2 cellular contexts compared by ENCODE assay signal in the genomic region with DNA sequence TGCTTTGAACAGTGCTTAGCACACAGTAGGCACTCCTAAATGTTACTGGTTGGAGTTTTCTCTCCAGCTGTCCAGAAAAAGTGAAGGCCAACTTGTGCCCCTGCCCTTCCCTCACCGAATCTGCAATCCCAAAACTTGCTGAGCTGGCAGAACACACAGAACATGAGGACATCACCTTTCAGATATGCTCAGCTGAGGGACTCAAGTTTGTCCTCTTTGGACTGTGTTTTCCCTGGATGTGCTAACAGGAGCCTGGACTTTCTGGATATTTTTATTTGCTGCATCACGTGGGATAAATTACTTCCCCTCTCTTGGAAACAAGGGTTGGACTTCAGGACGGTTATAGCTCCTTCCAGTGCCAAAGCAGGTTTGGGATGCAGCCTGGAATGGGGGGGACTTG.
A peak's percentile ranks its signal among the peaks of the same experiment; 100 is the strongest.
TF ChIP-seq lines count a peak whose summit lies in the region.

No MANE protein-coding gene starts in this region.

TF ChIP-seq in A549, 52 proteins besides CTCF, POLR2A, EP300 and RAD21:
- peak; percentile 96 for TF ChIP-seq MAFK (IDR thresholded peaks at IDR 0.05; ENCODE audit: partially characterized antibody)
- TF ChIP-seq, protein P1, sequence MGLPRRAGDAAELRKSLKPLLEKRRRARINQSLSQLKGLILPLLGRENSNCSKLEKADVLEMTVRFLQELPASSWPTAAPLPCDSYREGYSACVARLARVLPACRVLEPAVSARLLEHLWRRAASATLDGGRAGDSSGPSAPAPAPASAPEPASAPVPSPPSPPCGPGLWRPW (IDR thresholded peaks at IDR 0.05): no peak

TF ChIP-seq in IMR-90, 13 proteins besides CTCF, POLR2A, EP300 and RAD21:
- TF ChIP-seq MAFK (IDR thresholded peaks at IDR 0.05; ENCODE audit: low read depth, low read length) (peak; percentile 90), RFX5 (IDR thresholded peaks at IDR 0.05; ENCODE audit: low read depth, low read length) (no peak), FOS (IDR thresholded peaks at IDR 0.05; ENCODE audit: low read depth, low read length) (no peak), BHLHE40 (IDR thresholded peaks at IDR 0.05; ENCODE audit: low read depth, low read length) (no peak), MXI1 (IDR thresholded peaks at IDR 0.05; ENCODE audit: borderline replicate concordance, low read depth, low read length) (no peak), SMC3 (IDR thresholded peaks at IDR 0.05; ENCODE audit: low read depth, low read length) (no peak)
- TF ChIP-seq, protein P2, sequence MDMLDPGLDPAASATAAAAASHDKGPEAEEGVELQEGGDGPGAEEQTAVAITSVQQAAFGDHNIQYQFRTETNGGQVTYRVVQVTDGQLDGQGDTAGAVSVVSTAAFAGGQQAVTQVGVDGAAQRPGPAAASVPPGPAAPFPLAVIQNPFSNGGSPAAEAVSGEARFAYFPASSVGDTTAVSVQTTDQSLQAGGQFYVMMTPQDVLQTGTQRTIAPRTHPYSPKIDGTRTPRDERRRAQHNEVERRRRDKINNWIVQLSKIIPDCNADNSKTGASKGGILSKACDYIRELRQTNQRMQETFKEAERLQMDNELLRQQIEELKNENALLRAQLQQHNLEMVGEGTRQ (IDR thresholded peaks at IDR 0.05; ENCODE audit: low read depth, low read length): no peak
